In genomic region chr5:120219988-120220387, GRCh38 we compare ENCODE assay signal across 21 cellular contexts.
DNase-seq lines count a peak whose midpoint lies in the region; ATAC-seq, FAIRE-seq and TF ChIP-seq lines count a peak whose summit lies in the region.
"Had no signal": no experiment of that assay in that cellular context is flagged by ENCODE, and none has a peak within 500 bp of the region (broad histone marks: within the 10 kb centered on the region; RNA-seq: fewer than 3 reads in every experiment).

No MANE protein-coding gene starts in this region.

- no peak for TF ChIP-seq CTCF in D721Med (IDR thresholded peaks at IDR 0.05; ENCODE audit: insufficient read depth, missing control alignments)
- no peak for TF ChIP-seq CTCF in HEK293 (tag by site-specific recombination; IDR thresholded peaks at IDR 0.05)
- TF ChIP-seq CTCF in GM12878 (IDR thresholded peaks at IDR 0.05 in 2 of 3, conservative IDR thresholded peaks at IDR 0.05 in 1 of 3; ENCODE audit: control insufficient read depth in 2 of 3, extremely low read depth in 1 of 3, insufficient read depth in 1 of 3, low read depth in 3 of 3, low read length in 3 of 3), result no peak

- ATAC-seq in GM12878, result no peak
- ATAC-seq in stimulated activated effector memory CD8-positive, alpha-beta T cell treated with anti-CD3 and anti-CD28 coated beads, Interleukin-12 subunit alpha, Interleukin-12 subunit beta, amount 100 ng/mL, for 72 hours, result no peak
- ATAC-seq: CD8-positive, alpha-beta T cell had no signal

- H3K36me3 ChIP-seq in HEK293 (ENCODE audit: control insufficient read depth in 2 of 2, insufficient read depth in 1 of 2, low read length in 2 of 2), result no peaks in the 10 kb centered on the region
- H3K36me3 ChIP-seq in GM12878 (ENCODE audit: control insufficient read depth in 2 of 2, insufficient read depth in 2 of 2, low read length in 1 of 2), result no peaks in the 10 kb centered on the region
- H3K36me3 ChIP-seq: BLaER1, HAP-1 had no signal

- in situ Hi-C loops in GM12878 (cut with MboI), result no loop called here

- intact Hi-C loops in GM12878 (cut with micrococcal nuclease; ENCODE audit: unreplicated experiment), result no loop called here

- H3K36me3 Mint-ChIP-seq in stimulated activated effector memory CD8-positive, alpha-beta T cell treated with anti-CD3 and anti-CD28 coated beads, Interleukin-12 subunit alpha, Interleukin-12 subunit beta, amount 100 ng/mL, for 72 hours, result no peaks in the 10 kb centered on the region
- H3K36me3 Mint-ChIP-seq: CD4-positive, CD25-positive, alpha-beta regulatory T cell; CD8-positive, alpha-beta T cell had no signal

- DNase-seq in D721Med (ENCODE audit: insufficient read length, low spot score) (no peak), GM12878 (ENCODE audit: low read depth, low spot score) (no peak)
- DNase-seq in stimulated activated CD4-positive, alpha-beta T cell treated with anti-CD3 and anti-CD28 coated beads, Interleukin-12 subunit alpha, Interleukin-12 subunit beta, amount 100 ng/mL, for 4 hours, result no peak
- no peak for DNase-seq in stimulated activated effector memory CD8-positive, alpha-beta T cell treated with anti-CD3 and anti-CD28 coated beads, Interleukin-12 subunit alpha, Interleukin-12 subunit beta, amount 100 ng/mL, for 72 hours (ENCODE audit: low spot score in 2 of 2)
- DNase-seq in activated CD4-positive, alpha-beta T cell treated with anti-CD3 and anti-CD28 coated beads for 4 hours, result no peak
- DNase-seq: Caco-2; CD4-positive, CD25-positive, alpha-beta regulatory T cell; CD8-positive, alpha-beta T cell; DMS 273 treated with DMSO at 0.1 percent for 48 hours; DMS79; EL; GDM1; GOT3 had no signal

- H3K27me3 ChIP-seq in GM12878 (replicated peaks in 1 of 2; ENCODE audit: control insufficient read depth in 2 of 2, insufficient read depth in 2 of 2, low read length in 1 of 2), result no peaks in the 10 kb centered on the region
- H3K27me3 ChIP-seq: BLaER1 had no signal

- TF ChIP-seq RAD21 in GM12878 (IDR thresholded peaks at IDR 0.05; ENCODE audit: insufficient read depth, low read depth, low read length), result no peak

- SMC1A ChIA-PET in GM12878 (lab: Charles Lee; ENCODE audit: uncharacterized antibody, unreplicated experiment), result no interaction called here

- no peak overlapping the region for H3K4me2 ChIP-seq in GM12878 (ENCODE audit: control insufficient read depth, insufficient read depth)
- H3K4me2 ChIP-seq: BLaER1 had no signal

- RAD21 ChIA-PET in GM12878 (lab: Charles Lee; ENCODE audit: unreplicated experiment), result no interaction called here

- H3K9ac ChIP-seq in GM12878 (ENCODE audit: control insufficient read depth, insufficient read depth, low read length), result no peak overlapping the region
- H3K9ac ChIP-seq: BLaER1 had no signal

- H3K4me3 ChIP-seq in HEK293 (ENCODE audit: low read depth, low read length), result no peak overlapping the region
- no peak overlapping the region for H3K4me3 ChIP-seq in GM12878
- H3K4me3 ChIP-seq: BLaER1, HAP-1 had no signal

- H3K4me1 ChIP-seq in HEK293 (ENCODE audit: control insufficient read depth, insufficient read depth, low read length) (no peaks in the 10 kb centered on the region), GM12878 (ENCODE audit: control insufficient read depth, insufficient read depth, low read length) (no peaks in the 10 kb centered on the region)
- H3K4me1 ChIP-seq: BLaER1, Caco-2, HAP-1 had no signal

- no peak for TF ChIP-seq EP300 in GM12878 (IDR thresholded peaks at IDR 0.05; ENCODE audit: borderline replicate concordance in 1 of 2, control insufficient read depth in 1 of 2, low read depth in 2 of 2, low read length in 2 of 2)

- no peak for TF ChIP-seq POLR2A in GM12878 (IDR thresholded peaks at IDR 0.05; ENCODE audit: low read depth, low read length)

- H3K4me3 Mint-ChIP-seq in stimulated activated effector memory CD8-positive, alpha-beta T cell treated with anti-CD3 and anti-CD28 coated beads, Interleukin-12 subunit alpha, Interleukin-12 subunit beta, amount 100 ng/mL, for 72 hours, result no peak overlapping the region
- H3K4me3 Mint-ChIP-seq: B cell; CD4-positive, CD25-positive, alpha-beta regulatory T cell; CD8-positive, alpha-beta T cell had no signal

- H3K27ac ChIP-seq in HEK293 (ENCODE audit: extremely low read depth, low read depth, low read length) (no peak overlapping the region), GM12878 (ENCODE audit: control insufficient read depth, insufficient read depth) (no peak overlapping the region)
- H3K27ac ChIP-seq: BLaER1, C4-2B had no signal

- FAIRE-seq in D721Med (lab: Jason Lieb, UNC) (peak; percentile 48), GM12878 (lab: Jason Lieb, UNC) (no peak)
- FAIRE-seq: GM12891, GM18507, H54 had no signal

- no peaks in the 10 kb centered on the region for H3K79me2 ChIP-seq in GM12878 (ENCODE audit: control insufficient read depth, insufficient read depth, low read length)

- H3K4me1 Mint-ChIP-seq in stimulated activated effector memory CD8-positive, alpha-beta T cell treated with anti-CD3 and anti-CD28 coated beads, Interleukin-12 subunit alpha, Interleukin-12 subunit beta, amount 100 ng/mL, for 72 hours, result no peaks in the 10 kb centered on the region
- H3K4me1 Mint-ChIP-seq: B cell; CD4-positive, CD25-positive, alpha-beta regulatory T cell had no signal

- peaks cover 20% of the 10 kb centered on the region for H3K9me3 Mint-ChIP-seq in stimulated activated effector memory CD8-positive, alpha-beta T cell treated with anti-CD3 and anti-CD28 coated beads, Interleukin-12 subunit alpha, Interleukin-12 subunit beta, amount 100 ng/mL, for 72 hours
- H3K9me3 Mint-ChIP-seq: CD8-positive, alpha-beta T cell had no signal

- CTCF ChIA-PET in HEK293 (lab: Yijun Ruan, JAX) (no interaction called here), GM12878 (lab: Yijun Ruan, JAX) (no interaction called here)

- no peak overlapping the region for H2AFZ ChIP-seq in GM12878 (ENCODE audit: control insufficient read depth, low read depth, low read length)

- no peak overlapping the region for H3K27ac Mint-ChIP-seq in stimulated activated effector memory CD8-positive, alpha-beta T cell treated with anti-CD3 and anti-CD28 coated beads, Interleukin-12 subunit alpha, Interleukin-12 subunit beta, amount 100 ng/mL, for 72 hours
- H3K27ac Mint-ChIP-seq: B cell; CD8-positive, alpha-beta T cell had no signal

- POLR2A ChIA-PET in HEK293 (lab: Yijun Ruan, JAX), result no interaction called here
- POLR2A ChIA-PET in GM12878 (lab: Charles Lee), result no interaction called here

- H4K20me1 ChIP-seq in GM12878 (ENCODE audit: control insufficient read depth, insufficient read depth), result no peaks in the 10 kb centered on the region
- H4K20me1 ChIP-seq: BLaER1 had no signal

- H3K9me3 ChIP-seq in HEK293 (ENCODE audit: control insufficient read depth, insufficient read depth, low read depth, low read length) (no peaks in the 10 kb centered on the region), GM12878 (replicated peaks; ENCODE audit: control insufficient read depth, insufficient read depth, low read length) (no peaks in the 10 kb centered on the region)
- H3K9me3 ChIP-seq: BLaER1, Caco-2, HAP-1 had no signal

- BruUV-seq in GM12878 (replicated peaks; lab: Mats Ljungman, UMichigan), result no TSS peak

- 26% methylated on average over 3 of the region's 3 CpGs for WGBS in GM12878 (ENCODE audit: insufficient coverage, insufficient replicate concordance, low lambda C conversion rate, missing lambda C conversion rate)

TF ChIP-seq in HEK293, 187 proteins besides CTCF, POLR2A, EP300 and RAD21:
- no peak for TF ChIP-seq ZNF843 (tag by site-specific recombination; IDR thresholded peaks at IDR 0.05)
- TF ChIP-seq, protein P1, sequence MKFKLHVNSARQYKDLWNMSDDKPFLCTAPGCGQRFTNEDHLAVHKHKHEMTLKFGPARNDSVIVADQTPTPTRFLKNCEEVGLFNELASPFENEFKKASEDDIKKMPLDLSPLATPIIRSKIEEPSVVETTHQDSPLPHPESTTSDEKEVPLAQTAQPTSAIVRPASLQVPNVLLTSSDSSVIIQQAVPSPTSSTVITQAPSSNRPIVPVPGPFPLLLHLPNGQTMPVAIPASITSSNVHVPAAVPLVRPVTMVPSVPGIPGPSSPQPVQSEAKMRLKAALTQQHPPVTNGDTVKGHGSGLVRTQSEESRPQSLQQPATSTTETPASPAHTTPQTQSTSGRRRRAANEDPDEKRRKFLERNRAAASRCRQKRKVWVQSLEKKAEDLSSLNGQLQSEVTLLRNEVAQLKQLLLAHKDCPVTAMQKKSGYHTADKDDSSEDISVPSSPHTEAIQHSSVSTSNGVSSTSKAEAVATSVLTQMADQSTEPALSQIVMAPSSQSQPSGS (tag by site-specific recombination; IDR thresholded peaks at IDR 0.05; ENCODE audit: low read depth), result peak; percentile 50; the same call in 1 of the 2 replicates

TF ChIP-seq in GM12878, 131 proteins besides CTCF, POLR2A, EP300 and RAD21:
- TF ChIP-seq ATF7 (IDR thresholded peaks at IDR 0.05; ENCODE audit: low read depth) (peak; percentile 24; the same call in 1 of the 2 replicates), BACH1 (IDR thresholded peaks at IDR 0.05; ENCODE audit: borderline replicate concordance) (no peak)
